Comparison of ENCODE assay signal across 1 cellular context in genomic region chr18:61855127-61855991, GRCh38.
TF ChIP-seq lines count a peak whose summit lies in the region.

No MANE protein-coding gene starts in this region.

TF ChIP-seq in HepG2, 621 proteins besides CTCF, POLR2A, EP300 and RAD21 (continued from another document):
- TF ChIP-seq KDM2A (CRISPR knock-in tag; IDR thresholded peaks at IDR 0.05; ENCODE audit: borderline replicate concordance, low read depth) (no peak), ZNF709 (CRISPR knock-in tag; IDR thresholded peaks at IDR 0.05) (no peak), NCOA2 (CRISPR knock-in tag; IDR thresholded peaks at IDR 0.05) (no peak), HOXD1 (CRISPR knock-in tag; IDR thresholded peaks at IDR 0.05) (no peak), ZNF710 (CRISPR knock-in tag; IDR thresholded peaks at IDR 0.05; ENCODE audit: borderline replicate concordance) (no peak), TCF7 (IDR thresholded peaks at IDR 0.05; ENCODE audit: low read depth) (no peak), ELF4 (CRISPR knock-in tag; IDR thresholded peaks at IDR 0.05; ENCODE audit: borderline replicate concordance) (no peak), FOXK1 (CRISPR knock-in tag; IDR thresholded peaks at IDR 0.05; ENCODE audit: borderline replicate concordance, low read depth) (no peak), CREB1 (IDR thresholded peaks at IDR 0.05) (no peak), CREB1 (CRISPR knock-in tag; IDR thresholded peaks at IDR 0.05) (no peak), JARID2 (CRISPR knock-in tag; IDR thresholded peaks at IDR 0.05; ENCODE audit: insufficient replicate concordance) (no peak), ZNF629 (CRISPR knock-in tag; conservative IDR thresholded peaks at IDR 0.05) (no peak), EED (CRISPR knock-in tag; IDR thresholded peaks at IDR 0.05) (no peak), CBX5 (CRISPR knock-in tag; IDR thresholded peaks at IDR 0.05; ENCODE audit: borderline replicate concordance) (no peak), IRF1 (CRISPR knock-in tag; IDR thresholded peaks at IDR 0.05; ENCODE audit: low read depth) (no peak), RNF219 (CRISPR knock-in tag; IDR thresholded peaks at IDR 0.05) (no peak)
TF ChIP-seq in HepG2: peak in this region for 0.
